In the genomic region with DNA sequence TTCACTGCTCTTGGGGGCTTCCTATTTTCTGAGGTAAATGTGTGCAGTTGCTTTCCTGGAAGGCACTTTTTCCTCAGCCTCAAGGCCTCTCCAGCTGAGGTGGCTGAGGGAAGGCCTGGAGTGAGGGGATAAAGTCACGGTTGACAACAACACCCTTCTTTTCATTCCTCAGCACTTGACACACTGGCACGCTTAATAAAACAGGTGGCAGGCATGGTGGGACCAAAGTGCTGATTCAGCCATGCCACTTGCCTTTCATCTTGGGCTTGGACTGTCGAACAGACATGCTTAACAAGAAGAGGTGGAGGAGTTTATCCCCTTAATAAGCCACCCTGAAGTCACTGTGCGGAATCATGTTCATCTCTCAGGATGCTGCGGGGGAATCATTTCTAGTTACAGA, we compare ENCODE assay signal across 20 cellular contexts. TPM values are rescaled to one million over a fixed set of nuclear protein-coding genes. Genes with fewer than 3 reads are reported as not detected.
DNase-seq lines count a peak whose midpoint lies in the region; ATAC-seq, FAIRE-seq and TF ChIP-seq lines count a peak whose summit lies in the region.
"Had no signal": no experiment of that assay in that cellular context is flagged by ENCODE, and none has a peak within 500 bp of the region (broad histone marks: within the 10 kb centered on the region; RNA-seq: fewer than 3 reads in every experiment).

No MANE protein-coding gene starts in this region.

- WGBS in endodermal cell (ENCODE audit: insufficient coverage in 1 of 2, insufficient read length in 1 of 2), 2 experiments = 89 to 94% methylated on average over 4 to 5 of the region's 5 CpGs
- 89 to 95% methylated on average over 5 of the region's 5 CpGs for WGBS in pancreas, 2 donors

- intact Hi-C loops in PC-3 (cut with micrococcal nuclease) = no loop called here
- intact Hi-C loops in pancreas (cut with DNase I) = no loop called here

- no peaks in the 10 kb centered on the region for H4K20me1 ChIP-seq in PC-3 (ENCODE audit: low read length)

- H3K9ac ChIP-seq in PC-3 (ENCODE audit: low read length) = peak overlapping the region; percentile 66
- H3K9ac ChIP-seq in endodermal cell (ENCODE audit: extremely low read depth, low read length, poor library complexity, severe bottlenecking) = no peak overlapping the region

- H3K79me2 ChIP-seq in PC-3 (ENCODE audit: low read length) = no peaks in the 10 kb centered on the region

- H3K36me3 Mint-ChIP-seq in endodermal cell (ENCODE audit: low read depth) = no peaks in the 10 kb centered on the region
- no peaks in the 10 kb centered on the region for H3K36me3 Mint-ChIP-seq in osteocyte (ENCODE audit: unreplicated experiment)
- no peaks in the 10 kb centered on the region for H3K36me3 Mint-ChIP-seq in type B pancreatic cell
- H3K36me3 Mint-ChIP-seq: activated naive CD8-positive, alpha-beta T cell had no signal

- DNase-seq in PC-3 (no peak), endodermal cell (peak; percentile 30), osteocyte (ENCODE audit: extremely low spot score, unreplicated experiment) (no peak), type B pancreatic cell (ENCODE audit: extremely low spot score, unreplicated experiment) (no peak), NOMO-1 (lab: John Stamatoyannopoulos, UW; ENCODE audit: unreplicated experiment in 2 of 2) (no peak), pancreas (no peak), EL (no peak)
- DNase-seq: activated CD4-positive, alpha-beta T cell treated with anti-CD3 and anti-CD28 coated beads, Interleukin-2, amount 50 U/mL, for 48 hours; BE2C; GDM1; NCI-H1048; stimulated activated CD4-positive, alpha-beta T cell treated with anti-CD3 and anti-CD28 coated beads, Interleukin-2, amount 100 ng/mL, for 48 hours had no signal

- peak overlapping the region; percentile 66 for H3K27ac Mint-ChIP-seq in endodermal cell
- peak overlapping the region; percentile 81 for H3K27ac Mint-ChIP-seq in osteocyte (ENCODE audit: unreplicated experiment)
- H3K27ac Mint-ChIP-seq in type B pancreatic cell = peak overlapping the region; percentile 95
- H3K27ac Mint-ChIP-seq: activated naive CD8-positive, alpha-beta T cell; dendritic cell treated with granulocyte-macrophage colony-stimulating factor and Interleukin-4, amounts not matched to agents 40 ng/mL and 50 ng/mL, for 4 days had no signal

- peaks cover 37% of the 10 kb centered on the region for H3K4me1 ChIP-seq in PC-3 (ENCODE audit: insufficient read depth, low read length)
- peaks cover 5% of the 10 kb centered on the region for H3K4me1 ChIP-seq in endodermal cell (ENCODE audit: control insufficient read depth, insufficient read depth, low read length)
- no peaks in the 10 kb centered on the region for H3K4me1 ChIP-seq in pancreas
- H3K4me1 ChIP-seq: BE2C, body of pancreas had no signal

- H3K9me2 ChIP-seq in PC-3 (replicated peaks; ENCODE audit: low read length) = no peaks in the 10 kb centered on the region

- H3K4me3 Mint-ChIP-seq in endodermal cell (no peak overlapping the region), osteocyte (ENCODE audit: unreplicated experiment) (no peak overlapping the region), type B pancreatic cell (peak overlapping the region; percentile 21)
- H3K4me3 Mint-ChIP-seq: activated naive CD8-positive, alpha-beta T cell; dendritic cell treated with granulocyte-macrophage colony-stimulating factor and Interleukin-4, amounts not matched to agents 40 ng/mL and 50 ng/mL, for 4 days; neural crest cell had no signal

- H3K27me3 Mint-ChIP-seq in endodermal cell (ENCODE audit: insufficient read depth) (no peaks in the 10 kb centered on the region), osteocyte (ENCODE audit: unreplicated experiment) (peaks cover 18% of the 10 kb centered on the region), type B pancreatic cell (peaks cover 4% of the 10 kb centered on the region)

- no TSS peak for BruUV-seq in PC-3 (replicated peaks; lab: Mats Ljungman, UMichigan)

- TF ChIP-seq CTCF in PC-3 (conservative IDR thresholded peaks at IDR 0.05; ENCODE audit: low read depth, low read length) (no peak), endodermal cell (conservative IDR thresholded peaks at IDR 0.05) (no peak), osteocyte (IDR thresholded peaks at IDR 0.05) (no peak), type B pancreatic cell (conservative IDR thresholded peaks at IDR 0.05) (no peak), pancreas (IDR thresholded peaks at IDR 0.05) (no peak)

- H3K4me3 ChIP-seq in PC-3 (ENCODE audit: low read length) (no peak overlapping the region), endodermal cell (ENCODE audit: low read length) (no peak overlapping the region), pancreas (no peak overlapping the region)
- H3K4me3 ChIP-seq: body of pancreas, GM12878, lung had no signal

- peak overlapping the region; percentile 75 for H3K4me2 ChIP-seq in PC-3 (ENCODE audit: low read length)

- ATAC-seq in PC-3 = no peak
- ATAC-seq in pancreas = no peak
- ATAC-seq: GM12878 had no signal

- no peaks in the 10 kb centered on the region for H3K36me3 ChIP-seq in PC-3 (ENCODE audit: low read depth, low read length)
- no peaks in the 10 kb centered on the region for H3K36me3 ChIP-seq in endodermal cell (ENCODE audit: control insufficient read depth, insufficient read depth, low read length)
- H3K36me3 ChIP-seq in pancreas = no peaks in the 10 kb centered on the region
- H3K36me3 ChIP-seq: BE2C had no signal

- H3F3A ChIP-seq in PC-3 (ENCODE audit: low read length, unreplicated experiment) = peaks cover 12% of the 10 kb centered on the region

- no peak for FAIRE-seq in pancreas (lab: Jason Lieb, UNC)
- FAIRE-seq: GM12878 had no signal

- H3K9me3 Mint-ChIP-seq in endodermal cell = no peaks in the 10 kb centered on the region
- no peaks in the 10 kb centered on the region for H3K9me3 Mint-ChIP-seq in osteocyte (ENCODE audit: unreplicated experiment)
- H3K9me3 Mint-ChIP-seq in type B pancreatic cell = no peaks in the 10 kb centered on the region
- H3K9me3 Mint-ChIP-seq: dendritic cell treated with granulocyte-macrophage colony-stimulating factor and Interleukin-4, amounts not matched to agents 40 ng/mL and 50 ng/mL, for 4 days; neural crest cell had no signal

- no peak overlapping the region for H2AFZ ChIP-seq in PC-3 (ENCODE audit: low read length)

- POLR2A ChIA-PET in PC-3 (lab: Charles Lee; ENCODE audit: unreplicated experiment) = interaction anchor here (0.5 kb wide), 1 partner anchor 1107 kb away, joined by 4 read pairs; no protein-coding TSS in a partner anchor

- H3K27ac ChIP-seq in PC-3 (ENCODE audit: low read length) = peak overlapping the region; percentile 96
- H3K27ac ChIP-seq in endodermal cell (ENCODE audit: low read depth, low read length) = no peak overlapping the region
- no peak overlapping the region for H3K27ac ChIP-seq in pancreas
- H3K27ac ChIP-seq: HL-60 had no signal

- CTCF ChIA-PET in PC-3 (lab: Charles Lee) = interaction anchor here (0.7 to 1.5 kb wide), 6 partner anchors 12 to 96 kb away, joined by 3 to 11 read pairs (median 3); no protein-coding TSS in a partner anchor

- no peaks in the 10 kb centered on the region for H3K27me3 ChIP-seq in PC-3 (ENCODE audit: low read length)
- H3K27me3 ChIP-seq in endodermal cell (ENCODE audit: control insufficient read depth, insufficient read depth, low read length, poor library complexity, severe bottlenecking) = no peaks in the 10 kb centered on the region
- no peaks in the 10 kb centered on the region for H3K27me3 ChIP-seq in pancreas
- H3K27me3 ChIP-seq: BE2C, body of pancreas had no signal

- peaks cover 23% of the 10 kb centered on the region for H3K4me1 Mint-ChIP-seq in endodermal cell
- H3K4me1 Mint-ChIP-seq in osteocyte (ENCODE audit: unreplicated experiment) = peaks cover 24% of the 10 kb centered on the region
- H3K4me1 Mint-ChIP-seq in type B pancreatic cell (ENCODE audit: unreplicated experiment) = peaks cover 30% of the 10 kb centered on the region

- H3K9me3 ChIP-seq in PC-3 (ENCODE audit: low read length) = no peaks in the 10 kb centered on the region
- H3K9me3 ChIP-seq in endodermal cell (ENCODE audit: control insufficient read depth, low read length) = no peaks in the 10 kb centered on the region
- H3K9me3 ChIP-seq in pancreas = no peaks in the 10 kb centered on the region
- H3K9me3 ChIP-seq: BE2C, body of pancreas had no signal

RNA-seq across cellular contexts. Expression of a gene that starts 23.6 kb away (rescaled TPM):
- total RNA-seq in PC-3 (2014; rRNA removed) = 3.5 and 7.8 TPM in 2 replicates
- 1 to 10 TPM; 1.8 to 2.5 TPM for total RNA-seq in endodermal cell
- 2.6 TPM for polyA plus RNA-seq in endodermal cell (2013, experiment 1 of 2)
- 2.6 TPM for polyA plus RNA-seq in endodermal cell (2013, experiment 2 of 2)
- total RNA-seq in osteocyte = not detected in 2 replicates
- total RNA-seq in type B pancreatic cell (ENCODE audit: low replicate concordance) = 70.6 and 194 TPM in 2 replicates
- total RNA-seq in pancreas = under 1 TPM; 0.16 to 0.86 (median 0.47) TPM
- under 1 TPM; 0.11 to 0.33 TPM for polyA plus RNA-seq in pancreas
- total RNA-seq: body of pancreas had no signal
- polyA plus RNA-seq: right cardiac atrium had no signal
